In genomic region chr6:53346049-53346448, GRCh38 we compare ENCODE assay signal across 1 cellular context.
TF ChIP-seq lines count a peak whose summit lies in the region.

No MANE protein-coding gene starts in this region.

TF ChIP-seq in K562, 482 proteins besides CTCF, POLR2A, EP300 and RAD21:
- TF ChIP-seq KDM1A (IDR thresholded peaks at IDR 0.05), result 0 out of 4 replicates have a peak, but pooled peaks of 1 of the 2 experiments have one; percentile 13
- TF ChIP-seq ZNF146 (CRISPR knock-in tag; IDR thresholded peaks at IDR 0.05; ENCODE audit: unreplicated experiment), result peak; percentile 77
- 0 out of 2 replicates have a peak, but pooled peaks have one; percentile 0 for TF ChIP-seq ZNF316 (IDR thresholded peaks at IDR 0.05)
TF ChIP-seq in K562: peak in this region for 3; not testable (repeated sequence) for 479.
